14 cellular contexts compared by ENCODE assay signal in the genomic region with DNA sequence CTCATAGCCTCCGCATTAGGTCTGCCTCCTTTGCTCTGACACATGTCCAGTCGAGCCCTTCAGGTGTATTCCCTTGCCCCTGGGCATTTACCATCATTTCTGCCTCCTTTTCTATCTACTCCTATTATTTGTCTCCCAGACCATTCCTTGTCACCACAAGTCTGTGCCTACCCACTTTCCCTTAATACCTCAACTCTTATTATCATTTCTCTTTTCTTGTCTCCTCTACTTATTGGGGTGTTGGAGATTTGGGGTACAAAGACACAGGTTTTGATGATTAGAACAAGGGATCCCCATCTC. TPM values are rescaled to one million over a fixed set of nuclear protein-coding genes. Genes with fewer than 3 reads are reported as not detected.
A peak's percentile ranks its signal among the peaks of the same experiment; 100 is the strongest.
DNase-seq lines count a peak whose midpoint lies in the region; ATAC-seq and TF ChIP-seq lines count a peak whose summit lies in the region.
"Had no signal": no experiment of that assay in that cellular context is flagged by ENCODE, and none has a peak within 500 bp of the region (broad histone marks: within the 10 kb centered on the region; RNA-seq: fewer than 3 reads in every experiment).

No MANE protein-coding gene starts in this region.

- TF ChIP-seq EP300 in esophagus muscularis mucosa (IDR thresholded peaks at IDR 0.05), result no peak

- H3K36me3 ChIP-seq in esophagus muscularis mucosa (peaks cover 0 to 4% (median 3%) of the 10 kb centered on the region in 4 donors), parathyroid adenoma (ENCODE audit: control insufficient read depth, insufficient read depth, low read length) (no peaks in the 10 kb centered on the region), psoas muscle (ENCODE audit: insufficient read depth in 1 of 2, low read depth in 1 of 2) (peaks cover 0 to 4% of the 10 kb centered on the region in 2 donors)

- H3K36me3 Mint-ChIP-seq in T-helper 1 cell treated with Interleukin-12 subunit alpha and Interleukin-12 subunit beta and Interleukin-4 antibody, amounts not matched to agents 30 μg/mL and 1 μg/mL, for 36 hours (ENCODE audit: low read depth), result peaks cover 19% of the 10 kb centered on the region
- peaks cover 4% of the 10 kb centered on the region for H3K36me3 Mint-ChIP-seq in T-helper 17 cell (ENCODE audit: low read depth)

- H3K27ac Mint-ChIP-seq in T-helper 1 cell treated with Interleukin-12 subunit alpha and Interleukin-12 subunit beta and Interleukin-4 antibody, amounts not matched to agents 30 μg/mL and 1 μg/mL, for 36 hours, result peak overlapping the region; percentile 3
- peak overlapping the region; percentile 100 for H3K27ac Mint-ChIP-seq in T-helper 17 cell

- ATAC-seq in T-helper 17 cell (no peak), psoas muscle (no peak), right cardiac atrium (no peak)

- H3K9me3 Mint-ChIP-seq in T-helper 1 cell treated with Interleukin-12 subunit alpha and Interleukin-12 subunit beta and Interleukin-4 antibody, amounts not matched to agents 30 μg/mL and 1 μg/mL, for 36 hours, result no peaks in the 10 kb centered on the region

- H3K4me3 Mint-ChIP-seq in T-helper 1 cell treated with Interleukin-12 subunit alpha and Interleukin-12 subunit beta and Interleukin-4 antibody, amounts not matched to agents 30 μg/mL and 1 μg/mL, for 36 hours, result peak overlapping the region; percentile 56
- peak overlapping the region; percentile 97 for H3K4me3 Mint-ChIP-seq in T-helper 17 cell

- H3K4me1 ChIP-seq in esophagus muscularis mucosa (peaks cover 42 to 72% (median 67%) of the 10 kb centered on the region in 4 donors), parathyroid adenoma (peaks cover 23% of the 10 kb centered on the region), psoas muscle (peaks cover 30% of the 10 kb centered on the region), right cardiac atrium (ENCODE audit: control insufficient read depth, insufficient read depth, low read length) (peaks cover 18% of the 10 kb centered on the region)

- H3K9me3 ChIP-seq in T-helper 17 cell (ENCODE audit: control insufficient read depth, low read length, poor library complexity, severe bottlenecking), result no peaks in the 10 kb centered on the region
- H3K9me3 ChIP-seq in esophagus muscularis mucosa, result no peaks in the 10 kb centered on the region
- no peaks in the 10 kb centered on the region for H3K9me3 ChIP-seq in parathyroid adenoma (ENCODE audit: control insufficient read depth, low read length)
- H3K9me3 ChIP-seq in psoas muscle, result no peaks in the 10 kb centered on the region
- H3K9me3 ChIP-seq in right cardiac atrium (ENCODE audit: control insufficient read depth, low read length), result no peaks in the 10 kb centered on the region

- H3K27me3 ChIP-seq in esophagus muscularis mucosa (no peaks in the 10 kb centered on the region), parathyroid adenoma (ENCODE audit: control insufficient read depth, insufficient read depth, low read length) (no peaks in the 10 kb centered on the region), psoas muscle (ENCODE audit: insufficient read depth in 3 of 3, low read length in 2 of 3) (no peaks in the 10 kb centered on the region), right cardiac atrium (ENCODE audit: control insufficient read depth, insufficient read depth) (no peaks in the 10 kb centered on the region)

- peaks cover 67% of the 10 kb centered on the region for H3K4me1 Mint-ChIP-seq in T-helper 1 cell treated with Interleukin-12 subunit alpha and Interleukin-12 subunit beta and Interleukin-4 antibody, amounts not matched to agents 30 μg/mL and 1 μg/mL, for 36 hours (ENCODE audit: low read depth)
- H3K4me1 Mint-ChIP-seq in T-helper 17 cell, result peaks cover 74% of the 10 kb centered on the region

- H3K27me3 Mint-ChIP-seq in T-helper 1 cell treated with Interleukin-12 subunit alpha and Interleukin-12 subunit beta and Interleukin-4 antibody, amounts not matched to agents 30 μg/mL and 1 μg/mL, for 36 hours (ENCODE audit: low read depth), result no peaks in the 10 kb centered on the region
- H3K27me3 Mint-ChIP-seq in T-helper 17 cell, result no peaks in the 10 kb centered on the region

- H3K27ac ChIP-seq in esophagus muscularis mucosa (replicated peaks in 1 of 4), result peak overlapping the region; percentile 89 to 96 (median 96)
- peak overlapping the region; percentile 12 for H3K27ac ChIP-seq in parathyroid adenoma
- no peak overlapping the region for H3K27ac ChIP-seq in psoas muscle
- H3K27ac ChIP-seq in right cardiac atrium (ENCODE audit: low read length), result no peak overlapping the region
- H3K27ac ChIP-seq: 22Rv1, HL-60 had no signal

- DNase-seq in T-helper 1 cell (no peak), T-helper 17 cell (no peak), esophagus muscularis mucosa (ENCODE audit: extremely low spot score) (no peak), HK-2 (ENCODE audit: unreplicated experiment) (no peak), psoas muscle (no peak), right cardiac atrium (no peak)
- DNase-seq: cerebellar nuclear complex, midbrain, RPMI8226, T-helper 9 cell had no signal

- intact Hi-C loops in esophagus muscularis mucosa (cut with DNase I) (no loop called here), psoas muscle (cut with DNase I) (no loop called here), right cardiac atrium (cut with DNase I) (loop anchor here in 1 of 4 donors (10.0 kb wide), 1 partner anchor 154 kb away; no protein-coding TSS in a partner anchor)

- TF ChIP-seq CTCF in esophagus muscularis mucosa (IDR thresholded peaks at IDR 0.05) (no peak), parathyroid adenoma (IDR thresholded peaks at IDR 0.05) (no peak), psoas muscle (IDR thresholded peaks at IDR 0.05) (no peak)

- H3K79me2 ChIP-seq in parathyroid adenoma, result peaks cover 9% of the 10 kb centered on the region

- no peak overlapping the region for H3K4me2 ChIP-seq in parathyroid adenoma (ENCODE audit: low read length)

- H3K9ac ChIP-seq in parathyroid adenoma, result no peak overlapping the region

- H3K4me3 ChIP-seq in esophagus muscularis mucosa (no peak overlapping the region), parathyroid adenoma (ENCODE audit: low read depth, low read length) (no peak overlapping the region), psoas muscle (no peak overlapping the region), right cardiac atrium (ENCODE audit: low read length) (no peak overlapping the region)

- 82% methylated on average over 2 of the region's 2 CpGs for WGBS in esophagus muscularis mucosa
- WGBS in psoas muscle, 3 donors, result 86 to 91% (median 88%) methylated on average over 2 of the region's 2 CpGs
- 71% methylated on average over 2 of the region's 2 CpGs for WGBS in right cardiac atrium

- TF ChIP-seq POLR2A in esophagus muscularis mucosa (IDR thresholded peaks at IDR 0.05; ENCODE audit: low read depth), result no peak

- H2AFZ ChIP-seq in parathyroid adenoma, result no peak overlapping the region

RNA-seq across cellular contexts. Expression of a gene that starts 1.4 kb away (rescaled TPM):
- total RNA-seq in T-helper 17 cell (10 to 100 TPM; 82.3 to 83.9 TPM), esophagus muscularis mucosa (10 to 100 TPM in 3 of 4 donors, 1 to 10 TPM in 1; 8.0 to 17.6 (median 13.2) TPM), psoas muscle (1 to 10 TPM; 1.9 to 4.3 (median 2.2) TPM), right cardiac atrium (10 to 100 TPM in 1 of 4 donors, 1 to 10 TPM in 3; 8.6 to 13.2 (median 9.0) TPM)
- polyA plus RNA-seq in psoas muscle (1 to 10 TPM in 2 of 3 donors, under 1 TPM in 1; 0.70 to 2.2 (median 1.5) TPM), right cardiac atrium (8.0 TPM)

RNA-seq across cellular contexts. Expression of a gene that starts 3.4 kb away (rescaled TPM):
- total RNA-seq in T-helper 17 cell (100 to 1,000 TPM; 195 to 196 TPM), esophagus muscularis mucosa (100 to 1,000 TPM; 109 to 136 (median 123) TPM), psoas muscle (100 to 1,000 TPM in 2 of 4 donors, 10 to 100 TPM in 2; 75.4 to 121 (median 95.6) TPM), right cardiac atrium (100 to 1,000 TPM; 128 to 177 (median 133) TPM)
- polyA plus RNA-seq in psoas muscle (100 to 1,000 TPM in 2 of 3 donors, 10 to 100 TPM in 1; 99.9 to 126 (median 125) TPM), right cardiac atrium (170 TPM)

RNA-seq across cellular contexts. Expression of a gene that starts 10.5 kb away (rescaled TPM):
- total RNA-seq in T-helper 17 cell (100 to 1,000 TPM; 448 to 472 TPM), esophagus muscularis mucosa (10 to 100 TPM; 68.5 to 91.5 (median 84.9) TPM), psoas muscle (10 to 100 TPM; 40.5 to 57.5 (median 50.5) TPM), right cardiac atrium (10 to 100 TPM; 55.5 to 70.6 (median 65.4) TPM)
- polyA plus RNA-seq in psoas muscle (10 to 100 TPM; 65.6 to 84.8 (median 78.3) TPM), right cardiac atrium (76.4 TPM)

RNA-seq across cellular contexts. Expression of a gene that starts 29.7 kb away (rescaled TPM):
- total RNA-seq in T-helper 17 cell (1 to 10 TPM; 1.3 to 3.7 TPM), esophagus muscularis mucosa (1 to 10 TPM in 1 of 4 donors, under 1 TPM in 2, not detected in 1; 0.39 to 1.1 (median 0.42) TPM), psoas muscle (under 1 TPM in 3 of 4 donors, not detected in 1; 0.17 to 0.27 (median 0.25) TPM), right cardiac atrium (1 to 10 TPM in 2 of 4 donors, under 1 TPM in 1, not detected in 1; 0.62 to 1.2 (median 1.1) TPM)
- polyA plus RNA-seq in psoas muscle (1 to 10 TPM in 1 of 3 donors, under 1 TPM in 2; 0.15 to 1.0 (median 0.19) TPM), right cardiac atrium (0.16 TPM)

RNA-seq across cellular contexts. Expression of a gene that starts 33.1 kb away (rescaled TPM):
- total RNA-seq in T-helper 17 cell (1 to 10 TPM; 3.9 to 4.4 TPM), esophagus muscularis mucosa (1 to 10 TPM; 1.7 to 3.5 (median 3.0) TPM), psoas muscle (1 to 10 TPM; 2.4 to 4.9 (median 3.9) TPM), right cardiac atrium (1 to 10 TPM; 3.9 to 4.9 (median 4.3) TPM)
- polyA plus RNA-seq in psoas muscle (1 to 10 TPM; 1.9 to 5.2 (median 3.7) TPM), right cardiac atrium (2.8 TPM)

Comparison
In these comparisons a context has a peak if more than half of its experiments do, and no peak if none do; other contexts are left out.
1. H3K27ac ChIP-seq: peak in esophagus muscularis mucosa (4 of 4) and parathyroid adenoma (single experiment); none in psoas muscle (single experiment) and right cardiac atrium (single experiment).
2. RNA of a gene that starts 1.4 kb away (total RNA-seq): 82.3 to 83.9 TPM in T-helper 17 cell; 8.0 to 17.6 TPM in esophagus muscularis mucosa, 8.6 to 13.2 TPM in right cardiac atrium and 1.9 to 4.3 TPM in psoas muscle; every median in the first group is over 4 times any median in the second.
3. RNA of a gene that starts 10.5 kb away (total RNA-seq): 448 to 472 TPM in T-helper 17 cell; 68.5 to 91.5 TPM in esophagus muscularis mucosa, 55.5 to 70.6 TPM in right cardiac atrium and 40.5 to 57.5 TPM in psoas muscle; every median in the first group is over 4 times any median in the second.